Comparison of ENCODE assay signal across 16 cellular contexts in the genomic region with DNA sequence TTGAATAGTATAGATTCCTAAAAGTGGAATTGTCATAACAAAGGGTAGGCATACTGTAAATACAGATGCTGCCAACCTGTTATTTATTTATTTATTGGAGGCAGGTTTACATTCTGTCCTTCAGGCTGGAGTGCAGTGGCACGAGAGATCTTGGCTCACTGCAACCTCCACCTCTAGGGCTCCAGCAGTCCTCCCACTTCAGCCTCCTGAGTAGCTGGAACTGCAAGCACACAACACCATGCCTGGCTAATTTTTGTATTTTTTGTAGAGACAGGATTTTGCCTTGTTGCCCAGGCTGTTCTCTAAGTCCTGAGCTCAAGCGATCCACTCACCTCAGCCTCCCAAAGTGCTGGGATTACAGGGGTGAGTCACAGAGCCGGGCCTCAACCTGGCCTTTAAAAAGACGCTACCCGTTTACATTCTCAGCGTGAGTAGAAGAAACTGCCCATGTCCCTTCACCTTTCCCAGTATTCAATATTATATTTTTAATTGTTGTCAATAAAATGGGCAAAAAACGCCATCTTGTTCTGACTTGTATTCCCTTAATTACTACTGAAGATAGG.
"Had no signal": no experiment of that assay in that cellular context is flagged by ENCODE, and none has a peak within 500 bp of the region (broad histone marks: within the 10 kb centered on the region; RNA-seq: fewer than 3 reads in every experiment).

No MANE protein-coding gene starts in this region.

- H3K27ac Mint-ChIP-seq: immature natural killer cell, neural progenitor cell had no signal

- H3K36me3 ChIP-seq: colonic mucosa, left lung, neural progenitor cell, ovary, tibial artery, upper lobe of left lung, vagina had no signal

- H3K9me3 ChIP-seq: colonic mucosa, left lung, ovary, tibial artery, upper lobe of left lung, vagina had no signal

- H3K4me3 ChIP-seq: colonic mucosa, left lung, lung, neural progenitor cell, ovary, smooth muscle cell, tibial artery, upper lobe of left lung, vagina had no signal

- H3K27ac ChIP-seq: colonic mucosa, foreskin keratinocyte, neural progenitor cell, ovary, tibial artery, vagina had no signal

- H3K9me3 Mint-ChIP-seq: immature natural killer cell, naive B cell, neural progenitor cell had no signal

- H3K36me3 Mint-ChIP-seq: immature natural killer cell, neural progenitor cell had no signal

- ATAC-seq: foreskin keratinocyte, left lung had no signal

- H3K27me3 Mint-ChIP-seq: naive B cell had no signal

- H3K4me3 Mint-ChIP-seq: immature natural killer cell had no signal

- DNase-seq: colonic mucosa; erythroblast; immature natural killer cell; left lung; mesendoderm; naive B cell; ovary; stimulated activated CD4-positive, alpha-beta T cell treated with anti-CD3 and anti-CD28 coated beads, Interleukin-2, amount 100 ng/mL, for 48 hours; stimulated activated naive CD4-positive, alpha-beta T cell treated with Interleukin-2 at 50 U/mL for 16 hours had no signal

- H3K27me3 ChIP-seq: colonic mucosa, foreskin keratinocyte, left lung, ovary, tibial artery, upper lobe of left lung, vagina had no signal
